ENCODE assay signal across 18 cellular contexts in the genomic region with DNA sequence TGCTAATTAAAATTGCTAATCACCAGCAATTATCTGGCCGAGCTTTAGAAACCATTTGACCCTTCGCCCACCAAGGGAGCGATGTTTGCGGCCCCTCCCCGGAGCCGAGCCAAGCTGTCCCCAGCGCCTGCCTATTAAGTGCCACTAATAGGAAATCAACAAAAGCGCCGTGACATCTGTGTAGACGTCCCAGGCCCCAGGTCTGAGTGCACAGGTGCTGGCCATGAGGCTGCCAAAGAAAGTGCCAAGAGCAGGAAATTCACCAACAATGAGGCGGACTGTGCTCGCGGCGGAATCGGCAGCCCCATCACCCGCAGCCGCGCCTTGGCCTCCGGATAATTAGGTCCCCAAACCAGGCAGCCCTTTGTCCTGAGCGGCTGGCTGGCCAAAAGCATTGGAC. TPM values are rescaled to one million over a fixed set of nuclear protein-coding genes. Genes with fewer than 3 reads are reported as not detected.
DNase-seq lines count a peak whose midpoint lies in the region; ATAC-seq and TF ChIP-seq lines count a peak whose summit lies in the region.
"Had no signal": no experiment of that assay in that cellular context is flagged by ENCODE, and none has a peak within 500 bp of the region (broad histone marks: within the 10 kb centered on the region; RNA-seq: fewer than 3 reads in every experiment).

No MANE protein-coding gene starts in this region.

- TF ChIP-seq CTCF in chondrocyte (IDR thresholded peaks at IDR 0.05), result no peak

- H3K4me1 Mint-ChIP-seq in chondrocyte (ENCODE audit: low read depth), result peaks cover 5% of the 10 kb centered on the region
- H3K4me1 Mint-ChIP-seq in activated CD4-positive, alpha-beta T cell treated with anti-CD3 and anti-CD28 coated beads, Interleukin-2, amount 10 ng/mL, durations not matched to agents 24 days and 14 days, result no peaks in the 10 kb centered on the region
- H3K4me1 Mint-ChIP-seq: CD14-positive monocyte had no signal

- no peaks in the 10 kb centered on the region for H3K36me3 ChIP-seq in iPS-20b (ENCODE audit: insufficient read depth, low read depth, low read length)

- intact Hi-C loops in activated CD4-positive, alpha-beta T cell treated with anti-CD3 and anti-CD28 coated beads, Interleukin-2, amount 10 ng/mL, durations not matched to agents 24 days and 14 days (cut with micrococcal nuclease), result no loop called here

- H3K27ac Mint-ChIP-seq in chondrocyte (ENCODE audit: unreplicated experiment), result no peak overlapping the region
- no peak overlapping the region for H3K27ac Mint-ChIP-seq in activated CD4-positive, alpha-beta T cell treated with anti-CD3 and anti-CD28 coated beads, Interleukin-2, amount 10 ng/mL, durations not matched to agents 24 days and 14 days
- H3K27ac Mint-ChIP-seq: CD14-positive monocyte had no signal

- peaks cover 68% of the 10 kb centered on the region for H3K27me3 ChIP-seq in iPS-20b (ENCODE audit: insufficient read depth, low read length)

- no peaks in the 10 kb centered on the region for H3K9me3 ChIP-seq in iPS-20b (ENCODE audit: insufficient read depth, low read depth, low read length)

- peaks cover 2% of the 10 kb centered on the region for H3K9me3 Mint-ChIP-seq in chondrocyte (ENCODE audit: low read depth)
- peaks cover 3% of the 10 kb centered on the region for H3K9me3 Mint-ChIP-seq in activated CD4-positive, alpha-beta T cell treated with anti-CD3 and anti-CD28 coated beads, Interleukin-2, amount 10 ng/mL, durations not matched to agents 24 days and 14 days

- no peak overlapping the region for H3K4me3 Mint-ChIP-seq in chondrocyte (ENCODE audit: unreplicated experiment)
- no peak overlapping the region for H3K4me3 Mint-ChIP-seq in activated CD4-positive, alpha-beta T cell treated with anti-CD3 and anti-CD28 coated beads, Interleukin-2, amount 10 ng/mL, durations not matched to agents 24 days and 14 days

- H3K4me1 ChIP-seq in iPS-20b (ENCODE audit: insufficient read depth, low read length), result peaks cover 5% of the 10 kb centered on the region; the same call in 1 of the 2 replicates

- H3K27me3 Mint-ChIP-seq in chondrocyte (ENCODE audit: low read depth), result peaks cover 7% of the 10 kb centered on the region
- peaks cover 18% of the 10 kb centered on the region for H3K27me3 Mint-ChIP-seq in activated CD4-positive, alpha-beta T cell treated with anti-CD3 and anti-CD28 coated beads, Interleukin-2, amount 10 ng/mL, durations not matched to agents 24 days and 14 days

- H3K9ac ChIP-seq in iPS-20b (ENCODE audit: low read depth, low read length), result no peak overlapping the region

- ATAC-seq in HG03095 (IDR thresholded peaks at IDR 0.05; ENCODE audit: unreplicated experiment), result no peak
- no peak for ATAC-seq in GM19035 (IDR thresholded peaks at IDR 0.05; ENCODE audit: unreplicated experiment)
- ATAC-seq: HCT116 had no signal

- H3K4me3 ChIP-seq in iPS-20b (ENCODE audit: low read length), result peak overlapping the region; percentile 66

- H3K36me3 Mint-ChIP-seq in chondrocyte (ENCODE audit: low read depth), result no peaks in the 10 kb centered on the region
- no peaks in the 10 kb centered on the region for H3K36me3 Mint-ChIP-seq in activated CD4-positive, alpha-beta T cell treated with anti-CD3 and anti-CD28 coated beads, Interleukin-2, amount 10 ng/mL, durations not matched to agents 24 days and 14 days (ENCODE audit: low read depth)
- H3K36me3 Mint-ChIP-seq: CD14-positive monocyte had no signal

- no peak overlapping the region for H3K27ac ChIP-seq in iPS-20b (ENCODE audit: low read length)
- H3K27ac ChIP-seq: 22Rv1, RWPE1 had no signal

- DNase-seq in NCI-H1417 (lab: John Stamatoyannopoulos, UW) (peak in 2 of 3 experiments; percentile 62 to 85), NCI-H1417 treated with DMSO at 0.1 percent for 48 hours (lab: John Stamatoyannopoulos, UW) (no peak), NCI-H774 (lab: John Stamatoyannopoulos, UW) (peak; percentile 73), chondrocyte (ENCODE audit: low spot score) (no peak)
- DNase-seq in activated CD4-positive, alpha-beta T cell treated with anti-CD3 and anti-CD28 coated beads, Interleukin-2, amount 10 ng/mL, durations not matched to agents 24 days and 14 days, result no peak
- DNase-seq: GDM1, KG1, MV-4-11, NCI-H2029, NCI-H345, NCI-H524 treated with DMSO at 0.1 percent for 48 hours had no signal

RNA-seq across cellular contexts. Expression of a gene that starts 44.5 kb away (rescaled TPM):
- not detected in 3 replicates for total RNA-seq in chondrocyte
- total RNA-seq in activated CD4-positive, alpha-beta T cell treated with anti-CD3 and anti-CD28 coated beads, Interleukin-2, amount 10 ng/mL, durations not matched to agents 24 days and 14 days, result not detected in 2 replicates

Comparison
In these comparisons a context has a peak if more than half of its experiments do, and no peak if none do; other contexts are left out.
1. DNase-seq: peak in NCI-H1417 (2 of 3) and NCI-H774 (single experiment); none in NCI-H1417 treated with DMSO at 0.1 percent for 48 hours (single experiment), chondrocyte (single experiment) and activated CD4-positive, alpha-beta T cell treated with anti-CD3 and anti-CD28 coated beads, Interleukin-2, amount 10 ng/mL, durations not matched to agents 24 days and 14 days (single experiment).